Comparison of ENCODE assay signal across 1 cellular context in genomic region chr22:37563153-37564081, GRCh38.
TF ChIP-seq lines count a peak whose summit lies in the region.

No MANE protein-coding gene starts in this region.

TF ChIP-seq in HepG2, 621 proteins besides CTCF, POLR2A, EP300 and RAD21 (continued from another document and continues in another):
- no peak for TF ChIP-seq DMTF1 (CRISPR knock-in tag; IDR thresholded peaks at IDR 0.05)
- TF ChIP-seq, protein P1, sequence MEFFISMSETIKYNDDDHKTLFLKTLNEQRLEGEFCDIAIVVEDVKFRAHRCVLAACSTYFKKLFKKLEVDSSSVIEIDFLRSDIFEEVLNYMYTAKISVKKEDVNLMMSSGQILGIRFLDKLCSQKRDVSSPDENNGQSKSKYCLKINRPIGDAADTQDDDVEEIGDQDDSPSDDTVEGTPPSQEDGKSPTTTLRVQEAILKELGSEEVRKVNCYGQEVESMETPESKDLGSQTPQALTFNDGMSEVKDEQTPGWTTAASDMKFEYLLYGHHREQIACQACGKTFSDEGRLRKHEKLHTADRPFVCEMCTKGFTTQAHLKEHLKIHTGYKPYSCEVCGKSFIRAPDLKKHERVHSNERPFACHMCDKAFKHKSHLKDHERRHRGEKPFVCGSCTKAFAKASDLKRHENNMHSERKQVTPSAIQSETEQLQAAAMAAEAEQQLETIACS (CRISPR knock-in tag; IDR thresholded peaks at IDR 0.05): no peak
- TF ChIP-seq RNF2 (conservative IDR thresholded peaks at IDR 0.05; ENCODE audit: low read depth): no peak
- TF ChIP-seq KAT2B (IDR thresholded peaks at IDR 0.05; ENCODE audit: borderline replicate concordance, low read depth, low read length): no peak
- TF ChIP-seq HMGXB3 (CRISPR knock-in tag; IDR thresholded peaks at IDR 0.05; ENCODE audit: borderline replicate concordance): no peak
- TF ChIP-seq NCOA2 (CRISPR knock-in tag; IDR thresholded peaks at IDR 0.05): 0 out of 2 replicates have a peak, but pooled peaks have one; percentile 52
- TF ChIP-seq ZNF629 (CRISPR knock-in tag; conservative IDR thresholded peaks at IDR 0.05): no peak
- no peak; the same call in 1 of the 2 replicates for TF ChIP-seq ZNF350 (CRISPR knock-in tag; IDR thresholded peaks at IDR 0.05; ENCODE audit: borderline replicate concordance, low read depth)
- TF ChIP-seq FOSL1 (CRISPR knock-in tag; IDR thresholded peaks at IDR 0.05; ENCODE audit: borderline replicate concordance): no peak
- TF ChIP-seq TBX3 (IDR thresholded peaks at IDR 0.05; ENCODE audit: borderline replicate concordance): no peak
- TF ChIP-seq NFKB2 (CRISPR knock-in tag; IDR thresholded peaks at IDR 0.05; ENCODE audit: borderline replicate concordance): no peak
- TF ChIP-seq ZNF432 (CRISPR knock-in tag; IDR thresholded peaks at IDR 0.05; ENCODE audit: borderline replicate concordance): no peak
- peak; percentile 43 for TF ChIP-seq NR2F6 (IDR thresholded peaks at IDR 0.05)
- peak; percentile 54 for TF ChIP-seq NR2F6 (CRISPR knock-in tag; IDR thresholded peaks at IDR 0.05)
- TF ChIP-seq, protein P2, sequence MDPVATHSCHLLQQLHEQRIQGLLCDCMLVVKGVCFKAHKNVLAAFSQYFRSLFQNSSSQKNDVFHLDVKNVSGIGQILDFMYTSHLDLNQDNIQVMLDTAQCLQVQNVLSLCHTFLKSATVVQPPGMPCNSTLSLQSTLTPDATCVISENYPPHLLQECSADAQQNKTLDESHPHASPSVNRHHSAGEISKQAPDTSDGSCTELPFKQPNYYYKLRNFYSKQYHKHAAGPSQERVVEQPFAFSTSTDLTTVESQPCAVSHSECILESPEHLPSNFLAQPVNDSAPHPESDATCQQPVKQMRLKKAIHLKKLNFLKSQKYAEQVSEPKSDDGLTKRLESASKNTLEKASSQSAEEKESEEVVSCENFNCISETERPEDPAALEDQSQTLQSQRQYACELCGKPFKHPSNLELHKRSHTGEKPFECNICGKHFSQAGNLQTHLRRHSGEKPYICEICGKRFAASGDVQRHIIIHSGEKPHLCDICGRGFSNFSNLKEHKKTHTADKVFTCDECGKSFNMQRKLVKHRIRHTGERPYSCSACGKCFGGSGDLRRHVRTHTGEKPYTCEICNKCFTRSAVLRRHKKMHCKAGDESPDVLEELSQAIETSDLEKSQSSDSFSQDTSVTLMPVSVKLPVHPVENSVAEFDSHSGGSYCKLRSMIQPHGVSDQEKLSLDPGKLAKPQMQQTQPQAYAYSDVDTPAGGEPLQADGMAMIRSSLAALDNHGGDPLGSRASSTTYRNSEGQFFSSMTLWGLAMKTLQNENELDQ (CRISPR knock-in tag; IDR thresholded peaks at IDR 0.05; ENCODE audit: borderline replicate concordance): no peak
- TF ChIP-seq ZXDC (CRISPR knock-in tag; IDR thresholded peaks at IDR 0.05): no peak
- no peak for TF ChIP-seq ZNF570 (CRISPR knock-in tag; IDR thresholded peaks at IDR 0.05; ENCODE audit: borderline replicate concordance)
- no peak for TF ChIP-seq HOXA9 (CRISPR knock-in tag; IDR thresholded peaks at IDR 0.05; ENCODE audit: borderline replicate concordance)
- TF ChIP-seq POLR2AphosphoS2 (IDR thresholded peaks at IDR 0.05; ENCODE audit: low read depth, low read length): no peak; the same call in 1 of the 2 replicates
- no peak for TF ChIP-seq NFE2L2 (IDR thresholded peaks at IDR 0.05; ENCODE audit: low read length)
- TF ChIP-seq JUN (CRISPR knock-in tag; IDR thresholded peaks at IDR 0.05): peak; percentile 66
- peak; percentile 61; the same call in 1 of the 2 replicates for TF ChIP-seq ZNF547 (CRISPR knock-in tag; IDR thresholded peaks at IDR 0.05)
- TF ChIP-seq ZNF501 (CRISPR knock-in tag; IDR thresholded peaks at IDR 0.05): peak; percentile 39; the same call in 1 of the 2 replicates
- TF ChIP-seq, protein P3, sequence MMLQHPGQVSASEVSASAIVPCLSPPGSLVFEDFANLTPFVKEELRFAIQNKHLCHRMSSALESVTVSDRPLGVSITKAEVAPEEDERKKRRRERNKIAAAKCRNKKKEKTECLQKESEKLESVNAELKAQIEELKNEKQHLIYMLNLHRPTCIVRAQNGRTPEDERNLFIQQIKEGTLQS (CRISPR knock-in tag; IDR thresholded peaks at IDR 0.05): peak; percentile 74
- peak; percentile 76 for TF ChIP-seq SOX5 (CRISPR knock-in tag; IDR thresholded peaks at IDR 0.05; ENCODE audit: borderline replicate concordance)
- peak; percentile 55; the same call in 1 of the 2 replicates for TF ChIP-seq ZNF263 (CRISPR knock-in tag; IDR thresholded peaks at IDR 0.05)
- TF ChIP-seq MTERF4 (CRISPR knock-in tag; IDR thresholded peaks at IDR 0.05): no peak
- no peak for TF ChIP-seq ONECUT2 (CRISPR knock-in tag; IDR thresholded peaks at IDR 0.05)
- TF ChIP-seq GZF1 (CRISPR knock-in tag; IDR thresholded peaks at IDR 0.05): no peak
- TF ChIP-seq ZNF30 (CRISPR knock-in tag; IDR thresholded peaks at IDR 0.05): no peak
- no peak for TF ChIP-seq SUZ12 (IDR thresholded peaks at IDR 0.05; ENCODE audit: low read depth, low read length)
- no peak for TF ChIP-seq BRD4 (CRISPR knock-in tag; IDR thresholded peaks at IDR 0.05)
- peak; percentile 43; the same call in 1 of the 2 replicates for TF ChIP-seq JUNB (CRISPR knock-in tag; IDR thresholded peaks at IDR 0.05; ENCODE audit: borderline replicate concordance)
- no peak for TF ChIP-seq ZNF382 (CRISPR knock-in tag; IDR thresholded peaks at IDR 0.05; ENCODE audit: borderline replicate concordance)
- TF ChIP-seq MED13 (CRISPR knock-in tag; IDR thresholded peaks at IDR 0.05): no peak
- TF ChIP-seq AGO2 (optimal IDR thresholded peaks at IDR 0.05; ENCODE audit: low read depth, low read length): no peak
- no peak for TF ChIP-seq ZNF44 (CRISPR knock-in tag; IDR thresholded peaks at IDR 0.05)
- no peak for TF ChIP-seq SAFB2 (CRISPR knock-in tag; IDR thresholded peaks at IDR 0.05; ENCODE audit: borderline replicate concordance, low read depth)
- TF ChIP-seq, protein P4, sequence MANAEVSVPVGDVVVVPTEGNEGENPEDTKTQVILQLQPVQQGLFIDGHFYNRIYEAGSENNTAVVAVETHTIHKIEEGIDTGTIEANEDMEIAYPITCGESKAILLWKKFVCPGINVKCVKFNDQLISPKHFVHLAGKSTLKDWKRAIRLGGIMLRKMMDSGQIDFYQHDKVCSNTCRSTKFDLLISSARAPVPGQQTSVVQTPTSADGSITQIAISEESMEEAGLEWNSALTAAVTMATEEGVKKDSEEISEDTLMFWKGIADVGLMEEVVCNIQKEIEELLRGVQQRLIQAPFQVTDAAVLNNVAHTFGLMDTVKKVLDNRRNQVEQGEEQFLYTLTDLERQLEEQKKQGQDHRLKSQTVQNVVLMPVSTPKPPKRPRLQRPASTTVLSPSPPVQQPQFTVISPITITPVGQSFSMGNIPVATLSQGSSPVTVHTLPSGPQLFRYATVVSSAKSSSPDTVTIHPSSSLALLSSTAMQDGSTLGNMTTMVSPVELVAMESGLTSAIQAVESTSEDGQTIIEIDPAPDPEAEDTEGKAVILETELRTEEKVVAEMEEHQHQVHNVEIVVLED (CRISPR knock-in tag; IDR thresholded peaks at IDR 0.05; ENCODE audit: borderline replicate concordance): no peak
- no peak for TF ChIP-seq NPAS2 (CRISPR knock-in tag; IDR thresholded peaks at IDR 0.05; ENCODE audit: borderline replicate concordance)
- no peak for TF ChIP-seq HOMEZ (CRISPR knock-in tag; IDR thresholded peaks at IDR 0.05; ENCODE audit: low read depth)
- no peak for TF ChIP-seq ZNF367 (CRISPR knock-in tag; IDR thresholded peaks at IDR 0.05; ENCODE audit: borderline replicate concordance)
- TF ChIP-seq CBX1 (IDR thresholded peaks at IDR 0.05; ENCODE audit: low read depth): no peak
- no peak for TF ChIP-seq HNF4A (CRISPR knock-in tag; IDR thresholded peaks at IDR 0.05)
- TF ChIP-seq SNAPC5 (CRISPR knock-in tag; IDR thresholded peaks at IDR 0.05; ENCODE audit: borderline replicate concordance): no peak
